22 cellular contexts compared by ENCODE assay signal in genomic region chr3:45776291-45776576, GRCh38. TPM values are rescaled to one million over a fixed set of nuclear protein-coding genes. Genes with fewer than 3 reads are reported as not detected.
DNase-seq lines count a peak whose midpoint lies in the region; ATAC-seq, FAIRE-seq and TF ChIP-seq lines count a peak whose summit lies in the region.
"Had no signal": no experiment of that assay in that cellular context is flagged by ENCODE, and none has a peak within 500 bp of the region (broad histone marks: within the 10 kb centered on the region; RNA-seq: fewer than 3 reads in every experiment).

No MANE protein-coding gene starts in this region.

- peak; percentile 94 for FAIRE-seq in bronchial epithelial cell (lab: Jason Lieb, UNC)
- FAIRE-seq: A204.1, K562 had no signal

- H3K9me3 ChIP-seq in endodermal cell (ENCODE audit: control insufficient read depth, low read length) = no peaks in the 10 kb centered on the region
- no peaks in the 10 kb centered on the region for H3K9me3 ChIP-seq in mucosa of descending colon
- H3K9me3 ChIP-seq: Caco-2 had no signal

- peaks cover 15% of the 10 kb centered on the region for H3K27me3 ChIP-seq in bronchial epithelial cell (ENCODE audit: control insufficient read depth, insufficient read depth, low read length)
- no peaks in the 10 kb centered on the region for H3K27me3 ChIP-seq in endodermal cell (ENCODE audit: control insufficient read depth, insufficient read depth, low read length, poor library complexity, severe bottlenecking)

- H3K4me3 ChIP-seq in bronchial epithelial cell (ENCODE audit: low read depth, low read length) (no peak overlapping the region), endodermal cell (ENCODE audit: low read length) (no peak overlapping the region), mucosa of descending colon (no peak overlapping the region)
- H3K4me3 ChIP-seq: K562 had no signal

- H3K27ac Mint-ChIP-seq in endodermal cell = no peak overlapping the region
- H3K27ac Mint-ChIP-seq in osteocyte (ENCODE audit: unreplicated experiment) = no peak overlapping the region
- H3K27ac Mint-ChIP-seq: CD4-positive, alpha-beta T cell had no signal

- H3K4me1 Mint-ChIP-seq in endodermal cell (peaks cover 21% of the 10 kb centered on the region), osteocyte (ENCODE audit: unreplicated experiment) (no peaks in the 10 kb centered on the region)

- no peaks in the 10 kb centered on the region for H3K9me3 Mint-ChIP-seq in endodermal cell
- no peaks in the 10 kb centered on the region for H3K9me3 Mint-ChIP-seq in osteocyte (ENCODE audit: unreplicated experiment)
- H3K9me3 Mint-ChIP-seq: CD4-positive, alpha-beta T cell; H9 had no signal

- no peaks in the 10 kb centered on the region for H3K36me3 Mint-ChIP-seq in endodermal cell (ENCODE audit: low read depth)
- no peaks in the 10 kb centered on the region for H3K36me3 Mint-ChIP-seq in osteocyte (ENCODE audit: unreplicated experiment)

- no peak overlapping the region for H3K9ac ChIP-seq in endodermal cell (ENCODE audit: extremely low read depth, low read length, poor library complexity, severe bottlenecking)

- H3K36me3 ChIP-seq in bronchial epithelial cell (ENCODE audit: control insufficient read depth, insufficient read depth, low read length) (no peaks in the 10 kb centered on the region), endodermal cell (ENCODE audit: control insufficient read depth, insufficient read depth, low read length) (no peaks in the 10 kb centered on the region), mucosa of descending colon (ENCODE audit: low read depth) (no peaks in the 10 kb centered on the region)

- intact Hi-C loops in mucosa of descending colon (cut with DNase I, micrococcal nuclease) = no loop called here

- DNase-seq in bronchial epithelial cell (ENCODE audit: low read depth) (no peak), endodermal cell (peak; percentile 24), mucosa of descending colon (peak in 1 of 3 donors; percentile 40), osteocyte (ENCODE audit: extremely low spot score, unreplicated experiment) (no peak), RPMI8226 (no peak), medulla oblongata (ENCODE audit: extremely low spot score) (no peak)
- DNase-seq in stimulated activated CD8-positive, alpha-beta memory T cell treated with anti-CD3 and anti-CD28 coated beads, Interleukin-4, amount 100 ng/mL, for 48 hours = peak; percentile 11
- DNase-seq: ACHN; AML-193; CD4-positive, alpha-beta T cell; GF-D8; GOT3; IMR-90 had no signal

- peaks cover 22% of the 10 kb centered on the region for H3K27me3 Mint-ChIP-seq in endodermal cell (ENCODE audit: insufficient read depth)
- H3K27me3 Mint-ChIP-seq in osteocyte (ENCODE audit: unreplicated experiment) = peaks cover 37% of the 10 kb centered on the region
- H3K27me3 Mint-ChIP-seq: CD4-positive, alpha-beta T cell had no signal

- no peak for TF ChIP-seq CTCF in bronchial epithelial cell (IDR thresholded peaks at IDR 0.05; ENCODE audit: insufficient read depth, low read length, severe bottlenecking)
- no peak for TF ChIP-seq CTCF in endodermal cell (conservative IDR thresholded peaks at IDR 0.05)
- TF ChIP-seq CTCF in mucosa of descending colon (IDR thresholded peaks at IDR 0.05) = no peak
- no peak for TF ChIP-seq CTCF in osteocyte (IDR thresholded peaks at IDR 0.05)

- H3K4me3 Mint-ChIP-seq in endodermal cell (no peak overlapping the region), osteocyte (ENCODE audit: unreplicated experiment) (no peak overlapping the region)
- H3K4me3 Mint-ChIP-seq: CD4-positive, alpha-beta T cell; H9 had no signal

- no peak overlapping the region for H3K27ac ChIP-seq in endodermal cell (ENCODE audit: low read depth, low read length)
- H3K27ac ChIP-seq: C4-2B, HL-60 had no signal

- WGBS in endodermal cell (ENCODE audit: insufficient coverage in 1 of 2, insufficient read length in 1 of 2), 2 experiments = 92% methylated on average over 2 of the region's 2 CpGs; no CpG with 5 or more reads in 1 of the 2 experiments

- peak; percentile 52 for ATAC-seq in mucosa of descending colon
- ATAC-seq in HG02870 (IDR thresholded peaks at IDR 0.05; ENCODE audit: unreplicated experiment) = no peak
- ATAC-seq: K562 had no signal

- H3K4me1 ChIP-seq in endodermal cell (ENCODE audit: control insufficient read depth, insufficient read depth, low read length) (no peaks in the 10 kb centered on the region), mucosa of descending colon (ENCODE audit: low read depth) (peaks cover 5% of the 10 kb centered on the region)

RNA-seq across cellular contexts. Expression of gene SLC6A20, which starts 20.1 kb away (rescaled TPM):
- total RNA-seq in bronchial epithelial cell (0.13 TPM in 1 of 2 replicates, not detected in the other), endodermal cell (1 to 10 TPM in 1 of 2 donors, under 1 TPM in 1; 0.29 to 1.5 TPM), mucosa of descending colon (1 to 10 TPM in 2 of 3 donors, under 1 TPM in 1; 0.29 to 2.4 (median 1.2) TPM), osteocyte (not detected in 2 replicates)
- 0.18 TPM for polyA plus RNA-seq in endodermal cell (2013, experiment 1 of 2)
- polyA plus RNA-seq in endodermal cell (2013, experiment 2 of 2) = 0.46 TPM
- total RNA-seq: CD4-positive, alpha-beta T cell; HT1080; IMR-90; K562 had no signal
- polyA plus RNA-seq: BJ, IMR-90, K562 had no signal

Comparison
In these comparisons a context has a peak if more than half of its experiments do, and no peak if none do; other contexts are left out.
1. DNase-seq: peak in endodermal cell (single experiment) and stimulated activated CD8-positive, alpha-beta memory T cell treated with anti-CD3 and anti-CD28 coated beads, Interleukin-4, amount 100 ng/mL, for 48 hours (single experiment); none in bronchial epithelial cell (single experiment), osteocyte (single experiment), RPMI8226 (single experiment) and medulla oblongata (single experiment).